9 cellular contexts compared by ENCODE assay signal in the genomic region with DNA sequence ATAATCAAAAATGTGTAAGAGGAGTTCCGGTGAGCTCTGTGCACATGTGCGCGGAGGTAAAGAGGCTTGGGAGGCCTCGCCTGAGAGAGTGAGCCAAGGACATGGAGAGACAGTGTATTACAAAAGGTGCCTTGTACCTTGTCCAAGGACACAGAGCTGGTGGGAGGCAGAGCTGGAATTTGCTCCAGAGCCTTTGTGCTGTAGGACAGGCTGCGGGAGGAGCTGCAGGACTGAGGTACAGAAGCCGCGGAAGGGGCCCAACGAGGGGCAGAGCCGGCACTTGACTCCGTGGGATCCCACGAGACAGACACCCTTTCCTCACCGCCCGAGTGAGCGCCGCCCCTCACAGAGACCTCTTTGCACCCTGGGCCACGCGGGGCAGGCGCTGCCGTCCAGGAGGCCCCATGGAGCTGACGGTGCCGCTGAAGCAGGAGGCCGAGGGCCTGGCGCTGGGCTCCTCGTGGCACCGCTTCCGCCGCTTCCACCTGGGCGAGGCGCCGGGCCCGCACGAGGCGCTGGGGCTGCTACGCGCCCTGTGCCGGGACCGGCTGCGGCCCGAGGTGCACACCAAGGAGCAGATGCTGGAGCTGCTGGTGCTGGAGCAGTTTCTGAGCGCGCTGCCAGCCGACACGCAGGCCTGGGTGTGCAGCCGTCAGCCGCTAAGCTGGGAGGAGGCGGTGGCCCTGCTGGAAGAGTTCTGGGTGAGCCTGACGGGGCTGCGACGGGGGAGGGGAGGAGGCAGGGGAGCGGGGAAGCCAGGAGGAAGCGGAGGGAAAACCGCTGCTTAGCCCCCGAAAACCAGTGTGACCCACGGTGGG.
DNase-seq lines count a peak whose midpoint lies in the region; ATAC-seq and TF ChIP-seq lines count a peak whose summit lies in the region.
"Had no signal": no experiment of that assay in that cellular context is flagged by ENCODE, and none has a peak within 500 bp of the region (broad histone marks: within the 10 kb centered on the region; RNA-seq: fewer than 3 reads in every experiment).

No MANE protein-coding gene starts in this region.

- H2AFZ ChIP-seq in IMR-90 (replicated peaks; ENCODE audit: low read length, poor library complexity), result peak overlapping the region; percentile 88

- H2BK5ac ChIP-seq in IMR-90 (ENCODE audit: low read depth, low read length, poor library complexity, severe bottlenecking), result no peak overlapping the region

- ATAC-seq in IMR-90 (ENCODE audit: low read depth) (peak; percentile 44), GM21515 (IDR thresholded peaks at IDR 0.05; ENCODE audit: unreplicated experiment) (no peak), GM18858 (IDR thresholded peaks at IDR 0.05; ENCODE audit: unreplicated experiment) (no peak)
- peak; percentile 51 for ATAC-seq in stimulated activated naive CD8-positive, alpha-beta T cell treated with anti-CD3 and anti-CD28 coated beads, Interleukin-15, Interleukin-2, amounts not matched to agents 100 U/mL and 50 U/mL, for 24 hours

- H2BK20ac ChIP-seq in IMR-90 (ENCODE audit: low read depth, low read length), result no peak overlapping the region

- peaks cover 0 to 2% (median 0%) of the 10 kb centered on the region in 8 donors for H3K9me3 Mint-ChIP-seq in CD4-positive, alpha-beta memory T cell

- H2AK5ac ChIP-seq in IMR-90 (ENCODE audit: low read depth, low read length), result no peak overlapping the region

- TF ChIP-seq POLR2A in IMR-90 (IDR thresholded peaks at IDR 0.05; ENCODE audit: low read depth, low read length), result no peak

- no peak overlapping the region for H3K27ac ChIP-seq in IMR-90 (ENCODE audit: insufficient read depth, low read length)
- H3K27ac ChIP-seq in ascending aorta, result no peak overlapping the region
- no peak overlapping the region for H3K27ac ChIP-seq in CD4-positive, alpha-beta memory T cell (ENCODE audit: low read depth, low read length)
- H3K27ac ChIP-seq: HL-60 had no signal

- no peak for TF ChIP-seq RAD21 in IMR-90 (IDR thresholded peaks at IDR 0.05; ENCODE audit: low read length)

- in situ Hi-C loops in IMR-90 (cut with MboI; ENCODE audit: low sequenced_read_pairs), result no loop called here

- BruUV-seq in IMR-90 (replicated peaks; lab: Mats Ljungman, UMichigan), result no TSS peak

- no peak overlapping the region for H3K14ac ChIP-seq in IMR-90 (replicated peaks; ENCODE audit: low read depth, low read length)

- no peak for TF ChIP-seq CTCF in IMR-90 (conservative IDR thresholded peaks at IDR 0.05; ENCODE audit: low read depth, low read length)
- no peak for TF ChIP-seq CTCF in ascending aorta (IDR thresholded peaks at IDR 0.05)

- H3K56ac ChIP-seq in IMR-90 (ENCODE audit: extremely low read depth, insufficient read depth, low read length), result no peak overlapping the region

- peak overlapping the region; percentile 75; the same call in 1 of the 2 replicates for H4K5ac ChIP-seq in IMR-90 (ENCODE audit: low read depth, low read length)

- intact Hi-C loops in IMR-90 (cut with micrococcal nuclease) (no loop called here), ascending aorta (cut with DNase I) (no loop called here)
- intact Hi-C loops in CD4-positive, alpha-beta memory T cell (cut with micrococcal nuclease), result no loop called here

- H3K18ac ChIP-seq in IMR-90 (ENCODE audit: low read depth, low read length), result no peak overlapping the region; the same call in 1 of the 2 replicates

- no peak for DNase-seq in IMR-90
- no peak for DNase-seq in ascending aorta (ENCODE audit: low spot score in 2 of 2)
- peak; percentile 49 for DNase-seq in iPS-NIHi7 (ENCODE audit: extremely low spot score)
- peak; percentile 23 for DNase-seq in stimulated activated naive CD8-positive, alpha-beta T cell treated with anti-CD3 and anti-CD28 coated beads, Interleukin-15, Interleukin-2, amounts not matched to agents 100 U/mL and 50 U/mL, for 24 hours
- no peak for DNase-seq in CD4-positive, alpha-beta memory T cell
- DNase-seq in NCI-H128 (lab: John Stamatoyannopoulos, UW; ENCODE audit: unreplicated experiment), result no peak

- peaks cover 3% of the 10 kb centered on the region; the same call in 1 of the 2 replicates for H3K9me3 ChIP-seq in IMR-90 (ENCODE audit: control insufficient read depth, insufficient read depth, low read length)
- H3K9me3 ChIP-seq in ascending aorta, result no peaks in the 10 kb centered on the region
- no peaks in the 10 kb centered on the region for H3K9me3 ChIP-seq in CD4-positive, alpha-beta memory T cell (ENCODE audit: control insufficient read depth in 1 of 2, low read length in 2 of 2)

- dilution Hi-C loops in IMR-90 (cut with HindIII; ENCODE audit: low sequenced_read_pairs, unreplicated experiment), result no loop called here

- peaks cover 7 to 20% (median 15%) of the 10 kb centered on the region in 4 donors for H3K4me1 Mint-ChIP-seq in CD4-positive, alpha-beta memory T cell

- H3K4me1 ChIP-seq in IMR-90 (ENCODE audit: control insufficient read depth, insufficient read depth, low read length), result no peaks in the 10 kb centered on the region; the same call in 1 of the 2 replicates
- H3K4me1 ChIP-seq in ascending aorta, result peaks cover 0 to 4% of the 10 kb centered on the region in 2 donors
- H3K4me1 ChIP-seq in CD4-positive, alpha-beta memory T cell (ENCODE audit: insufficient read depth, low read length), result peaks cover 7% of the 10 kb centered on the region

- H3K23ac ChIP-seq in IMR-90 (ENCODE audit: low read depth, low read length), result no peak overlapping the region

- POLR2A ChIA-PET in IMR-90 (lab: Charles Lee; ENCODE audit: unreplicated experiment), result interaction anchor here (1.0 kb wide), 1 partner anchor 115 kb away, joined by 3 read pairs; no protein-coding TSS in a partner anchor
- POLR2A ChIA-PET in CD4-positive, alpha-beta memory T cell (lab: Charles Lee; ENCODE audit: partially characterized antibody), result no interaction called here

- 50% methylated on average over 28 of the region's 54 CpGs; no CpG with 5 or more reads in 1 of the 2 experiments for WGBS in IMR-90 (ENCODE audit: extremely low coverage in 2 of 2, insufficient read length in 1 of 2), 2 experiments

- H3K36me3 Mint-ChIP-seq in CD4-positive, alpha-beta memory T cell, result no peaks in the 10 kb centered on the region

- H3K27me3 ChIP-seq in IMR-90 (ENCODE audit: control insufficient read depth, insufficient read depth, low read length) (no peaks in the 10 kb centered on the region), ascending aorta (no peaks in the 10 kb centered on the region)
- H3K27me3 ChIP-seq in CD4-positive, alpha-beta memory T cell (ENCODE audit: insufficient read depth, low read length), result no peaks in the 10 kb centered on the region

- H2BK15ac ChIP-seq in IMR-90 (ENCODE audit: low read depth, low read length), result no peak overlapping the region

- H3K27ac Mint-ChIP-seq in CD4-positive, alpha-beta memory T cell, result peak overlapping the region in 1 of 7 donors; percentile 1

- peak overlapping the region; percentile 79 for H3K4ac ChIP-seq in IMR-90 (ENCODE audit: low read depth, low read length)

- no peak overlapping the region for H3K9ac ChIP-seq in IMR-90 (ENCODE audit: low read depth, low read length)

- H3K9me1 ChIP-seq in IMR-90 (ENCODE audit: insufficient read depth, low read length), result no peaks in the 10 kb centered on the region

- H2BK120ac ChIP-seq in IMR-90 (ENCODE audit: low read depth, low read length), result no peak overlapping the region; the same call in 1 of the 2 replicates

- H3K4me3 ChIP-seq in IMR-90 (ENCODE audit: insufficient read depth, low read depth, low read length), result no peak overlapping the region
- peak overlapping the region; percentile 50 to 60 for H3K4me3 ChIP-seq in ascending aorta
- H3K4me3 ChIP-seq in CD4-positive, alpha-beta memory T cell (ENCODE audit: low read length in 2 of 2), result no peak overlapping the region

- H4K8ac ChIP-seq in IMR-90 (ENCODE audit: low read depth in 2 of 2, low read length in 2 of 2), result peak overlapping the region; percentile 11 to 56; a peak in 2 of 4 replicates

- H3K4me3 Mint-ChIP-seq in CD4-positive, alpha-beta memory T cell, result peak overlapping the region in 4 of 8 donors; percentile 10 to 38 (median 36)

- no peaks in the 10 kb centered on the region for H3K79me1 ChIP-seq in IMR-90 (ENCODE audit: low read depth in 1 of 2, low read length in 2 of 2)

- no peak overlapping the region for H2AK9ac ChIP-seq in IMR-90 (replicated peaks; ENCODE audit: low read depth, low read length, poor library complexity)

- no peak overlapping the region for H4K91ac ChIP-seq in IMR-90 (ENCODE audit: insufficient read depth, low read depth, low read length)

- CTCF ChIA-PET in IMR-90 (lab: Yijun Ruan, JAX), result no interaction called here
- CTCF ChIA-PET in CD4-positive, alpha-beta memory T cell (lab: Charles Lee; ENCODE audit: partially characterized antibody), result no interaction called here

- H4K20me1 ChIP-seq in IMR-90 (ENCODE audit: insufficient read depth, low read length), result no peaks in the 10 kb centered on the region

- H3K27me3 Mint-ChIP-seq in CD4-positive, alpha-beta memory T cell, result peaks cover 5 to 7% of the 10 kb centered on the region in 2 donors

- H3K36me3 ChIP-seq in IMR-90 (ENCODE audit: control insufficient read depth, insufficient read depth, low read length), result no peaks in the 10 kb centered on the region
- H3K36me3 ChIP-seq in ascending aorta, result no peaks in the 10 kb centered on the region
- no peaks in the 10 kb centered on the region for H3K36me3 ChIP-seq in CD4-positive, alpha-beta memory T cell (ENCODE audit: insufficient read depth, low read length)

- no peak overlapping the region for H3K4me2 ChIP-seq in IMR-90 (ENCODE audit: low read depth, low read length)

TF ChIP-seq in IMR-90, 13 proteins besides CTCF, POLR2A, EP300 and RAD21 (continues in another document):
- TF ChIP-seq MAFK (IDR thresholded peaks at IDR 0.05; ENCODE audit: low read depth, low read length) (no peak), MXI1 (IDR thresholded peaks at IDR 0.05; ENCODE audit: borderline replicate concordance, low read depth, low read length) (no peak), BHLHE40 (IDR thresholded peaks at IDR 0.05; ENCODE audit: low read depth, low read length) (no peak), FOS (IDR thresholded peaks at IDR 0.05; ENCODE audit: low read depth, low read length) (no peak), SMC3 (IDR thresholded peaks at IDR 0.05; ENCODE audit: low read depth, low read length) (no peak), ELK1 (IDR thresholded peaks at IDR 0.05; ENCODE audit: borderline replicate concordance, low read depth, low read length) (no peak), NFE2L2 (IDR thresholded peaks at IDR 0.05; ENCODE audit: low read depth, low read length) (no peak)

Comparison
In these comparisons a context has a peak if more than half of its experiments do, and no peak if none do; other contexts are left out.
1. ATAC-seq: peak in IMR-90 (single experiment) and stimulated activated naive CD8-positive, alpha-beta T cell treated with anti-CD3 and anti-CD28 coated beads, Interleukin-15, Interleukin-2, amounts not matched to agents 100 U/mL and 50 U/mL, for 24 hours (single experiment); none in GM21515 (single experiment) and GM18858 (single experiment).
2. DNase-seq: peak in iPS-NIHi7 (single experiment) and stimulated activated naive CD8-positive, alpha-beta T cell treated with anti-CD3 and anti-CD28 coated beads, Interleukin-15, Interleukin-2, amounts not matched to agents 100 U/mL and 50 U/mL, for 24 hours (single experiment); none in IMR-90 (single experiment), ascending aorta (0 of 2), CD4-positive, alpha-beta memory T cell (0 of 5) and NCI-H128 (single experiment).
3. H3K4me3 ChIP-seq: peak in ascending aorta (2 of 2); none in IMR-90 (single experiment) and CD4-positive, alpha-beta memory T cell (0 of 2).